Comparison of ENCODE assay signal across 8 cellular contexts in genomic region chr17:47839899-47840741, GRCh38. TPM values are rescaled to one million over a fixed set of nuclear protein-coding genes. Genes with fewer than 3 reads are reported as not detected.
DNase-seq lines count a peak whose midpoint lies in the region; ATAC-seq, FAIRE-seq and TF ChIP-seq lines count a peak whose summit lies in the region.

No MANE protein-coding gene starts in this region.

- DNase-seq in H54 (ENCODE audit: insufficient read length, low spot score) (no peak), midbrain (lab: John Stamatoyannopoulos, UW) (no peak)

- no peaks in the 10 kb centered on the region for H3K9me2 ChIP-seq in Loucy (replicated peaks; ENCODE audit: low read depth, low read length)
- H3K9me2 ChIP-seq in neural cell (ENCODE audit: insufficient read depth, low read length) = no peaks in the 10 kb centered on the region

- no peaks in the 10 kb centered on the region for H3K9me3 ChIP-seq in Loucy (ENCODE audit: insufficient read depth, low read depth, low read length)
- H3K9me3 ChIP-seq in neural cell (ENCODE audit: low read length) = no peaks in the 10 kb centered on the region

- no peaks in the 10 kb centered on the region for H3K9me3 Mint-ChIP-seq in dendritic cell treated with granulocyte-macrophage colony-stimulating factor and Interleukin-4, amounts not matched to agents 40 ng/mL and 50 ng/mL, for 4 days

- H4K20me1 ChIP-seq in Loucy (ENCODE audit: insufficient read depth, low read length, poor library complexity, severe bottlenecking) (no peaks in the 10 kb centered on the region), neural cell (ENCODE audit: insufficient read depth) (no peaks in the 10 kb centered on the region)

- no peak for TF ChIP-seq RAD21 in neural cell (conservative IDR thresholded peaks at IDR 0.05)

- peaks cover 14% of the 10 kb centered on the region for H3K27me3 Mint-ChIP-seq in dendritic cell treated with granulocyte-macrophage colony-stimulating factor and Interleukin-4, amounts not matched to agents 40 ng/mL and 50 ng/mL, for 4 days

- H3K4me3 ChIP-seq in Loucy (ENCODE audit: low read length, poor library complexity, severe bottlenecking) = peak overlapping the region; percentile 77
- H3K4me3 ChIP-seq in neural cell (ENCODE audit: low read length) = peak overlapping the region; percentile 81

- no peak for TF ChIP-seq POLR2A in H54 (IDR thresholded peaks at IDR 0.05; ENCODE audit: low read depth, low read length)

- H3K9ac ChIP-seq in Loucy (ENCODE audit: low read depth, low read length, poor library complexity, severe bottlenecking) (peak overlapping the region; percentile 85), neural cell (ENCODE audit: low read length) (peak overlapping the region; percentile 80)

- intact Hi-C loops in dendritic cell treated with granulocyte-macrophage colony-stimulating factor and Interleukin-4, amounts not matched to agents 40 ng/mL and 50 ng/mL, for 4 days (cut with micrococcal nuclease) = loop anchor here (5.0 kb wide), 1 partner anchor 177 kb away; no protein-coding TSS in a partner anchor

- H3K4me1 Mint-ChIP-seq in dendritic cell treated with granulocyte-macrophage colony-stimulating factor and Interleukin-4, amounts not matched to agents 40 ng/mL and 50 ng/mL, for 4 days (ENCODE audit: low read depth) = peaks cover 22% of the 10 kb centered on the region

- peaks cover 29% of the 10 kb centered on the region for H3K4me1 ChIP-seq in Loucy (ENCODE audit: insufficient read depth, low read length, poor library complexity, severe bottlenecking)

- H3K27ac Mint-ChIP-seq in dendritic cell treated with granulocyte-macrophage colony-stimulating factor and Interleukin-4, amounts not matched to agents 40 ng/mL and 50 ng/mL, for 4 days = peak overlapping the region; percentile 84

- H3K27ac ChIP-seq in C4-2B (peak overlapping the region; percentile 84), neural cell (ENCODE audit: low read length) (no peak overlapping the region)

- H3K36me3 ChIP-seq in Loucy (ENCODE audit: insufficient read depth, low read length) (no peaks in the 10 kb centered on the region), neural cell (ENCODE audit: insufficient read depth, low read length) (no peaks in the 10 kb centered on the region)

- ATAC-seq in GM21576 (IDR thresholded peaks at IDR 0.05; ENCODE audit: unreplicated experiment) (no peak), HG02981 (IDR thresholded peaks at IDR 0.05; ENCODE audit: unreplicated experiment) (no peak)

- peaks cover 42% of the 10 kb centered on the region for H3K36me3 Mint-ChIP-seq in dendritic cell treated with granulocyte-macrophage colony-stimulating factor and Interleukin-4, amounts not matched to agents 40 ng/mL and 50 ng/mL, for 4 days (ENCODE audit: low read depth)

- H3K79me2 ChIP-seq in Loucy (ENCODE audit: insufficient read depth, low read length) (peaks cover 19% of the 10 kb centered on the region), neural cell (replicated peaks; ENCODE audit: insufficient read depth, low read length) (no peaks in the 10 kb centered on the region)

- TF ChIP-seq CTCF in C4-2B (conservative IDR thresholded peaks at IDR 0.05) (no peak), Loucy (conservative IDR thresholded peaks at IDR 0.05; ENCODE audit: low read length) (no peak), neural cell (IDR thresholded peaks at IDR 0.05; ENCODE audit: poor library complexity, severe bottlenecking) (no peak)

- peak overlapping the region; percentile 91 for H3K4me2 ChIP-seq in Loucy (ENCODE audit: low read depth, low read length, poor library complexity, severe bottlenecking)
- peak overlapping the region; percentile 62 for H3K4me2 ChIP-seq in neural cell (ENCODE audit: low read length)

- peak overlapping the region; percentile 85 for H2AFZ ChIP-seq in Loucy (ENCODE audit: low read length)
- peak overlapping the region; percentile 92 for H2AFZ ChIP-seq in neural cell (ENCODE audit: low read depth, low read length)

- H3F3A ChIP-seq in Loucy (ENCODE audit: low read depth) = no peaks in the 10 kb centered on the region
- H3F3A ChIP-seq in neural cell (ENCODE audit: insufficient read depth, low read length, poor library complexity, severe bottlenecking) = no peaks in the 10 kb centered on the region

- FAIRE-seq in H54 (lab: Jason Lieb, UNC) = no peak

- H3K27me3 ChIP-seq in Loucy (ENCODE audit: insufficient read depth, low read length, poor library complexity, severe bottlenecking) = no peaks in the 10 kb centered on the region
- H3K27me3 ChIP-seq in neural cell (ENCODE audit: insufficient read depth, low read depth, low read length) = peaks cover 8% of the 10 kb centered on the region

- H3K4me3 Mint-ChIP-seq in dendritic cell treated with granulocyte-macrophage colony-stimulating factor and Interleukin-4, amounts not matched to agents 40 ng/mL and 50 ng/mL, for 4 days = peak overlapping the region; percentile 83

- TF ChIP-seq EP300 in neural cell (conservative IDR thresholded peaks at IDR 0.05; ENCODE audit: poor library complexity, severe bottlenecking) = no peak

TF ChIP-seq in neural cell, 6 proteins besides CTCF, POLR2A, EP300 and RAD21:
- no peak for TF ChIP-seq REST (IDR thresholded peaks at IDR 0.05; ENCODE audit: borderline replicate concordance)
- no peak for TF ChIP-seq EZH2 (IDR thresholded peaks at IDR 0.05; ENCODE audit: borderline replicate concordance, insufficient read depth, low read length, poor library complexity, severe bottlenecking)
- TF ChIP-seq SMC3 (conservative IDR thresholded peaks at IDR 0.05; ENCODE audit: poor library complexity) = no peak
- TF ChIP-seq TAF1 (IDR thresholded peaks at IDR 0.05; ENCODE audit: low read depth) = no peak
- no peak for TF ChIP-seq MXI1 (conservative IDR thresholded peaks at IDR 0.05; ENCODE audit: poor library complexity, severe bottlenecking)
- no peak for TF ChIP-seq POLR2AphosphoS5 (IDR thresholded peaks at IDR 0.05)

RNA-seq across cellular contexts. Expression of gene SCRN2, which starts 1.0 kb away (rescaled TPM):
- 94.0 and 104 TPM in 2 replicates for polyA plus RNA-seq in neural cell
- 35.3 and 36.0 TPM in 2 replicates for polyA minus RNA-seq in neural cell

RNA-seq across cellular contexts. Expression of gene LRRC46, which starts 8.7 kb away (rescaled TPM):
- 0.12 and 0.56 TPM in 2 replicates for polyA plus RNA-seq in neural cell
- polyA minus RNA-seq in neural cell = not detected in 2 replicates

RNA-seq across cellular contexts. Expression of gene MRPL10, which starts 8.8 kb away (rescaled TPM):
- polyA plus RNA-seq in neural cell = 33.8 and 34.2 TPM in 2 replicates
- 20.0 and 24.3 TPM in 2 replicates for polyA minus RNA-seq in neural cell

RNA-seq across cellular contexts. Expression of gene SP6, which starts 10.8 kb away (rescaled TPM):
- 0.42 and 0.44 TPM in 2 replicates for polyA plus RNA-seq in neural cell
- polyA minus RNA-seq in neural cell = 0.73 and 1.0 TPM in 2 replicates

RNA-seq across cellular contexts. Expression of gene OSBPL7, which starts 18.5 kb away (rescaled TPM):
- 10.0 and 11.4 TPM in 2 replicates for polyA plus RNA-seq in neural cell
- 10.4 and 13.1 TPM in 2 replicates for polyA minus RNA-seq in neural cell
